Comparison of ENCODE assay signal across 30 cellular contexts in genomic region chr1:201032408-201032807, GRCh38.
"Had no signal": no experiment of that assay in that cellular context is flagged by ENCODE, and none has a peak within 500 bp of the region (broad histone marks: within the 10 kb centered on the region; RNA-seq: fewer than 3 reads in every experiment).

No MANE protein-coding gene starts in this region.

- H3K4me3 ChIP-seq: cardiac muscle cell, MG63, SJCRH30, SK-N-MC had no signal

- ATAC-seq: activated CD8-positive, alpha-beta T cell treated with anti-CD3 and anti-CD28 coated beads for 36 hours; activated T-cell treated with anti-CD3 and anti-CD28 coated beads, Interleukin-2, amount 50 U/mL, for 72 hours; activated T-helper 17 cell treated with anti-CD3 and anti-CD28 coated beads, Interleukin-2, amount 50 U/mL, for 72 hours had no signal

- H3K27me3 ChIP-seq: cardiac muscle cell, MG63 had no signal

- H3K27ac ChIP-seq: cardiac muscle cell, SJCRH30, SK-N-MC had no signal

- H3K4me1 ChIP-seq: SJCRH30 had no signal

- DNase-seq: activated CD4-positive, alpha-beta T cell treated with anti-CD3 and anti-CD28 coated beads, Interleukin-2, amount 10 ng/mL, durations not matched to agents 24 days and 14 days; activated CD4-positive, alpha-beta T cell treated with anti-CD3 and anti-CD28 coated beads, Interleukin-2, amount 50 U/mL, for 4 hours; activated CD8-positive, alpha-beta T cell treated with anti-CD3 and anti-CD28 coated beads for 36 hours; activated effector memory CD4-positive, alpha-beta T cell treated with anti-CD3 and anti-CD28 coated beads, Interleukin-2, amount 50 U/mL, for 16 hours; activated naive CD4-positive, alpha-beta T cell; activated naive CD4-positive, alpha-beta T cell treated with anti-CD3 and anti-CD28 coated beads, Interleukin-2, amount 50 U/mL, for 16 hours; activated naive CD8-positive, alpha-beta T cell treated with anti-CD3 and anti-CD28 coated beads for 36 hours; activated T-cell treated with anti-CD3 and anti-CD28 coated beads, Interleukin-2, amount 50 U/mL, for 1 hour; activated T-cell treated with anti-CD3 and anti-CD28 coated beads, Interleukin-2, amount 50 U/mL, for 72 hours; amniotic stem cell; aorta; Kasumi-1; KG1; MG63; NCI-H1048; NCI-H1105 treated with DMSO at 0.1 percent for 48 hours; NCI-H1436; NCI-H1694; NCI-H2029; NCI-H345; NCI-H526 treated with DMSO at 0.1 percent for 48 hours; NCI-H774; NK-92 treated with Interleukin-12 subunit alpha and Interleukin-12 subunit beta, amount 100 ng/mL, for 24 hours; OCI-M1; SHP77; SJCRH30; T1000 had no signal

- H3K36me3 ChIP-seq: cardiac muscle cell, MG63, SJCRH30 had no signal

- H3K9me3 ChIP-seq: MG63, SJCRH30 had no signal
